Comparison of ENCODE assay signal across 8 cellular contexts in genomic region chr14:60648169-60648933, GRCh38. TPM values are rescaled to one million over a fixed set of nuclear protein-coding genes. Genes with fewer than 3 reads are reported as not detected.
DNase-seq lines count a peak whose midpoint lies in the region; ATAC-seq, FAIRE-seq and TF ChIP-seq lines count a peak whose summit lies in the region.

No MANE protein-coding gene starts in this region.

- no peaks in the 10 kb centered on the region for H3K36me3 Mint-ChIP-seq in activated naive CD4-positive, alpha-beta T cell treated with anti-CD3 and anti-CD28 coated beads, Interleukin-2, amount 50 U/mL, for 24 hours
- H3K36me3 Mint-ChIP-seq in activated T-helper 17 cell treated with anti-CD3 and anti-CD28 coated beads, Interleukin-2, amount 50 U/mL, for 72 hours (ENCODE audit: low read depth) = no peaks in the 10 kb centered on the region

- H2AFZ ChIP-seq in keratinocyte (ENCODE audit: control insufficient read depth, low read length) = peak overlapping the region; percentile 72

- no peaks in the 10 kb centered on the region for H3K9me1 ChIP-seq in keratinocyte (ENCODE audit: control insufficient read depth, extremely low read depth, insufficient read depth, low read length)

- H3K9ac ChIP-seq in keratinocyte (ENCODE audit: control insufficient read depth, extremely low read depth, insufficient read depth, low read length) = no peak overlapping the region

- H3K36me3 ChIP-seq in keratinocyte (ENCODE audit: control insufficient read depth in 2 of 2, extremely low read depth in 1 of 2, insufficient read depth in 2 of 2, low read length in 2 of 2) = no peaks in the 10 kb centered on the region
- H3K36me3 ChIP-seq in tibial nerve = no peaks in the 10 kb centered on the region

- H3K4me3 ChIP-seq in keratinocyte (ENCODE audit: control insufficient read depth in 2 of 3, extremely low read depth in 1 of 3, insufficient read depth in 2 of 3, low read depth in 1 of 3, low read length in 3 of 3) (peak overlapping the region in 2 of 3 experiments; percentile 56 to 60), tibial nerve (peak overlapping the region; percentile 35 to 63 (median 50))

- H3K4me1 Mint-ChIP-seq in activated naive CD4-positive, alpha-beta T cell treated with anti-CD3 and anti-CD28 coated beads, Interleukin-2, amount 50 U/mL, for 24 hours = peaks cover 50% of the 10 kb centered on the region
- H3K4me1 Mint-ChIP-seq in activated T-helper 17 cell treated with anti-CD3 and anti-CD28 coated beads, Interleukin-2, amount 50 U/mL, for 72 hours = peaks cover 6% of the 10 kb centered on the region

- dilution Hi-C loops in keratinocyte (cut with MboI; ENCODE audit: extremely low pct_ligation_motif_present, low sequenced_read_pairs) = loop anchor here (25.0 kb wide), 1 partner anchor 564 kb away; no protein-coding TSS in a partner anchor

- peak overlapping the region; percentile 65 for H3K4me3 Mint-ChIP-seq in activated naive CD4-positive, alpha-beta T cell treated with anti-CD3 and anti-CD28 coated beads, Interleukin-2, amount 50 U/mL, for 24 hours
- peak overlapping the region; percentile 52 for H3K4me3 Mint-ChIP-seq in activated T-helper 17 cell treated with anti-CD3 and anti-CD28 coated beads, Interleukin-2, amount 50 U/mL, for 72 hours

- peaks cover 69% of the 10 kb centered on the region for H3K27me3 Mint-ChIP-seq in activated naive CD4-positive, alpha-beta T cell treated with anti-CD3 and anti-CD28 coated beads, Interleukin-2, amount 50 U/mL, for 24 hours
- peaks cover 68% of the 10 kb centered on the region for H3K27me3 Mint-ChIP-seq in activated T-helper 17 cell treated with anti-CD3 and anti-CD28 coated beads, Interleukin-2, amount 50 U/mL, for 72 hours

- peaks cover 14% of the 10 kb centered on the region for H3K4me1 ChIP-seq in keratinocyte (ENCODE audit: control insufficient read depth, extremely low read depth, insufficient read depth, low read length)
- H3K4me1 ChIP-seq in tibial nerve = peaks cover 0 to 69% (median 33%) of the 10 kb centered on the region in 4 donors

- no peak for TF ChIP-seq POLR2A in tibial nerve (IDR thresholded peaks at IDR 0.05)

- H3K79me2 ChIP-seq in keratinocyte (ENCODE audit: control insufficient read depth, insufficient read depth, low read length) = no peaks in the 10 kb centered on the region

- peak overlapping the region; percentile 90 for H3K4me2 ChIP-seq in keratinocyte (ENCODE audit: control insufficient read depth, extremely low read depth, insufficient read depth, low read depth, low read length)

- ATAC-seq in activated T-helper 17 cell treated with anti-CD3 and anti-CD28 coated beads, Interleukin-2, amount 50 U/mL, for 72 hours (replicated peaks) = no peak

- no peak for DNase-seq in activated naive CD4-positive, alpha-beta T cell treated with anti-CD3 and anti-CD28 coated beads, Interleukin-2, amount 50 U/mL, for 16 hours
- DNase-seq in keratinocyte (ENCODE audit: low read depth, low spot score) (no peak), tibial nerve (ENCODE audit: low spot score in 2 of 2) (no peak), NCI-H2196 treated with DMSO at 0.1 percent for 48 hours (lab: John Stamatoyannopoulos, UW; ENCODE audit: unreplicated experiment) (no peak), dedifferentiated amniotic fluid mesenchymal stem cell (ENCODE audit: extremely low spot score) (no peak), iPS-NIHi7 (ENCODE audit: extremely low spot score) (no peak)

- H3K9me3 Mint-ChIP-seq in activated naive CD4-positive, alpha-beta T cell treated with anti-CD3 and anti-CD28 coated beads, Interleukin-2, amount 50 U/mL, for 24 hours = no peaks in the 10 kb centered on the region
- H3K9me3 Mint-ChIP-seq in activated T-helper 17 cell treated with anti-CD3 and anti-CD28 coated beads, Interleukin-2, amount 50 U/mL, for 72 hours = no peaks in the 10 kb centered on the region

- H3K27ac ChIP-seq in keratinocyte (ENCODE audit: control insufficient read depth, insufficient read depth, low read length) (no peak overlapping the region), tibial nerve (peak overlapping the region in 1 of 4 donors; percentile 61)

- H3K9me3 ChIP-seq in keratinocyte (ENCODE audit: control insufficient read depth, low read depth, low read length) = no peaks in the 10 kb centered on the region
- H3K9me3 ChIP-seq in tibial nerve = no peaks in the 10 kb centered on the region

- H3K27me3 ChIP-seq in keratinocyte (ENCODE audit: control insufficient read depth, extremely low read depth, insufficient read depth, low read length) = peaks cover 97% of the 10 kb centered on the region
- peaks cover 0 to 100% of the 10 kb centered on the region in 2 donors for H3K27me3 ChIP-seq in tibial nerve

- no peak overlapping the region for H3K27ac Mint-ChIP-seq in activated naive CD4-positive, alpha-beta T cell treated with anti-CD3 and anti-CD28 coated beads, Interleukin-2, amount 50 U/mL, for 24 hours
- no peak overlapping the region for H3K27ac Mint-ChIP-seq in activated T-helper 17 cell treated with anti-CD3 and anti-CD28 coated beads, Interleukin-2, amount 50 U/mL, for 72 hours

- 2% methylated on average over 38 to 53 of the region's 63 CpGs for WGBS in tibial nerve, 2 donors

- no peak for FAIRE-seq in keratinocyte (lab: Jason Lieb, UNC)

- H4K20me1 ChIP-seq in keratinocyte (ENCODE audit: control insufficient read depth, extremely low read depth, insufficient read depth, low read length) = peaks cover 3% of the 10 kb centered on the region

- TF ChIP-seq CTCF in keratinocyte (optimal IDR thresholded peaks at IDR 0.05 in 1 of 3, IDR thresholded peaks at IDR 0.05 in 1 of 3, conservative IDR thresholded peaks at IDR 0.05 in 1 of 3; ENCODE audit: extremely low read depth in 1 of 3, insufficient read depth in 2 of 3, low read length in 3 of 3) (no peak), tibial nerve (IDR thresholded peaks at IDR 0.05) (no peak)

- TF ChIP-seq EP300 in tibial nerve (IDR thresholded peaks at IDR 0.05) = peak in 1 of 2 donors; percentile 13

RNA-seq across cellular contexts. Expression of gene SIX1, which starts 0.9 kb away (rescaled TPM):
- not detected for total RNA-seq in activated T-helper 17 cell treated with anti-CD3 and anti-CD28 coated beads, Interleukin-2, amount 50 U/mL, for 72 hours
- polyA plus RNA-seq in keratinocyte = 0.01 to 0.04 TPM in 2 of 3 replicates, not detected in the other
- polyA plus RNA-seq in keratinocyte (2011; ENCODE audit: low read depth) = not detected
- polyA plus RNA-seq in keratinocyte (2011; cell fraction: cytosol; rRNA removed) = 0.04 TPM in 1 of 2 replicates, not detected in the other
- not detected in 2 replicates for polyA plus RNA-seq in keratinocyte (2011; cell fraction: nucleus; rRNA removed)
- 0.05 TPM in 1 of 2 replicates, not detected in the other for polyA plus RNA-seq in keratinocyte (2012; ENCODE audit: low replicate concordance)
- not detected in 3 replicates for polyA minus RNA-seq in keratinocyte
- not detected for polyA minus RNA-seq in keratinocyte (2011; cell fraction: cytosol; rRNA and poly(A)+ RNA removed)
- polyA minus RNA-seq in keratinocyte (2011; cell fraction: nucleus; rRNA and poly(A)+ RNA removed) = not detected in 2 replicates
- 1 to 10 TPM; 5.9 to 7.5 (median 6.2) TPM for total RNA-seq in tibial nerve

Comparison
In these comparisons a context has a peak if more than half of its experiments do, and no peak if none do; other contexts are left out.
1. RNA of gene SIX1, which starts 0.9 kb away (total RNA-seq): 5.9 to 7.5 TPM in tibial nerve; not detected in activated T-helper 17 cell treated with anti-CD3 and anti-CD28 coated beads, Interleukin-2, amount 50 U/mL, for 72 hours; every median in the first group is over 4 times any median in the second.